In the genomic region with DNA sequence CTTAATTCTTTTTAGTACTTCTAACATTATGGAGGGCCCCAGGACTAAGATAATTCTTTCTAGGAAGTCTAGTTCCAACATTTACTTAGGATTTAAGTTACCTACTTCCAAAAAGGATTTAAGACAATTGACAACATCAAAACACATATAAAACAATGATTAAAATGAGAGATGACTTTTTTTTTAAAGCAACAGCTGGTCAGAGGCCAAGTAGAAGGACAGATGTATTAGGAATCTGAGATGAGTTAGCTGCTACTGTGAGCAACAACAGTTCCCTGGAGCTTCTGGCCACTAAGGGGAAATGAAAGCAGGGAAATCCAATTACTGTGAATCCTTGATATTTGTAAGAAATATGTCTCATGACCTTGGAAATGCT, we compare ENCODE assay signal across 9 cellular contexts.
DNase-seq lines count a peak whose midpoint lies in the region; ATAC-seq and TF ChIP-seq lines count a peak whose summit lies in the region.
"Had no signal": no experiment of that assay in that cellular context is flagged by ENCODE, and none has a peak within 500 bp of the region (broad histone marks: within the 10 kb centered on the region; RNA-seq: fewer than 3 reads in every experiment).

No MANE protein-coding gene starts in this region.

- TF ChIP-seq EP300 in gastroesophageal sphincter (IDR thresholded peaks at IDR 0.05), result no peak

- peaks cover 27% of the 10 kb centered on the region for H3K27me3 Mint-ChIP-seq in activated CD8-positive, alpha-beta T cell treated with anti-CD3 and anti-CD28 coated beads for 36 hours
- peaks cover 36% of the 10 kb centered on the region for H3K27me3 Mint-ChIP-seq in activated CD8-positive, alpha-beta T cell treated with anti-CD3 and anti-CD28 coated beads, Interleukin-2, amount 10 ng/mL, durations not matched to agents 7 days and 5 days (ENCODE audit: low read depth)
- H3K27me3 Mint-ChIP-seq in activated CD4-positive, alpha-beta memory T cell treated with anti-CD3 and anti-CD28 coated beads, Interleukin-2, amount 10 ng/mL, durations not matched to agents 7 days and 5 days, result peaks cover 27% of the 10 kb centered on the region

- peak overlapping the region; percentile 63 for H3K4me3 Mint-ChIP-seq in activated CD8-positive, alpha-beta T cell treated with anti-CD3 and anti-CD28 coated beads for 36 hours
- no peak overlapping the region for H3K4me3 Mint-ChIP-seq in activated CD8-positive, alpha-beta T cell treated with anti-CD3 and anti-CD28 coated beads, Interleukin-2, amount 10 ng/mL, durations not matched to agents 7 days and 5 days
- no peak overlapping the region for H3K4me3 Mint-ChIP-seq in activated CD4-positive, alpha-beta memory T cell treated with anti-CD3 and anti-CD28 coated beads, Interleukin-2, amount 10 ng/mL, durations not matched to agents 7 days and 5 days

- H3K4me1 ChIP-seq in RWPE2 (ENCODE audit: insufficient read depth, poor library complexity, severe bottlenecking), result no peaks in the 10 kb centered on the region
- peaks cover 4 to 41% (median 9%) of the 10 kb centered on the region in 3 donors for H3K4me1 ChIP-seq in gastroesophageal sphincter

- CTCF ChIA-PET in activated CD8-positive, alpha-beta T cell treated with anti-CD3 and anti-CD28 coated beads for 36 hours (lab: Charles Lee), result interaction anchor here (0.7 to 6.6 kb wide), 12 partner anchors 10 to 369 kb away, joined by 3 to 93 read pairs (median 4); no protein-coding TSS in a partner anchor
- CTCF ChIA-PET in activated CD8-positive, alpha-beta T cell treated with anti-CD3 and anti-CD28 coated beads, Interleukin-2, amount 10 ng/mL, durations not matched to agents 7 days and 5 days (lab: Charles Lee), result interaction anchor here (0.7 to 3.8 kb wide), 16 partner anchors 10 to 492 kb away, joined by 3 to 54 read pairs (median 4); no protein-coding TSS in a partner anchor
- CTCF ChIA-PET in activated CD4-positive, alpha-beta memory T cell treated with anti-CD3 and anti-CD28 coated beads, Interleukin-2, amount 10 ng/mL, durations not matched to agents 7 days and 5 days (lab: Charles Lee), result interaction anchor here (0.6 to 4.4 kb wide), 12 partner anchors 11 to 372 kb away, joined by 3 to 36 read pairs (median 4); a partner anchor contains a TSS

- TF ChIP-seq POLR2A in gastroesophageal sphincter (IDR thresholded peaks at IDR 0.05), result no peak

- H3K27ac ChIP-seq in RWPE2 (ENCODE audit: poor library complexity, severe bottlenecking) (no peak overlapping the region), gastroesophageal sphincter (peak overlapping the region; percentile 94 to 100 (median 98))

- H3K27me3 ChIP-seq in RWPE2 (ENCODE audit: insufficient read depth, poor library complexity, severe bottlenecking) (peaks cover 7% of the 10 kb centered on the region), gastroesophageal sphincter (no peaks in the 10 kb centered on the region)

- H3K4me1 Mint-ChIP-seq in activated CD8-positive, alpha-beta T cell treated with anti-CD3 and anti-CD28 coated beads for 36 hours (ENCODE audit: low read depth), result peaks cover 5% of the 10 kb centered on the region
- peaks cover 12% of the 10 kb centered on the region for H3K4me1 Mint-ChIP-seq in activated CD8-positive, alpha-beta T cell treated with anti-CD3 and anti-CD28 coated beads, Interleukin-2, amount 10 ng/mL, durations not matched to agents 7 days and 5 days (ENCODE audit: low read depth)
- H3K4me1 Mint-ChIP-seq in activated CD4-positive, alpha-beta memory T cell treated with anti-CD3 and anti-CD28 coated beads, Interleukin-2, amount 10 ng/mL, durations not matched to agents 7 days and 5 days, result peaks cover 14% of the 10 kb centered on the region

- DNase-seq in activated CD8-positive, alpha-beta T cell treated with anti-CD3 and anti-CD28 coated beads for 36 hours, result no peak
- no peak for DNase-seq in activated CD8-positive, alpha-beta T cell treated with anti-CD3 and anti-CD28 coated beads, Interleukin-2, amount 10 ng/mL, durations not matched to agents 7 days and 5 days
- DNase-seq in RWPE2 (ENCODE audit: low spot score), result no peak
- peak; percentile 3 for DNase-seq in stromal cell of bone marrow (ENCODE audit: low read depth)
- no peak for DNase-seq in NCI-H774 (lab: John Stamatoyannopoulos, UW)
- DNase-seq in SHP77 (lab: John Stamatoyannopoulos, UW), result no peak
- no peak for DNase-seq in activated CD4-positive, alpha-beta memory T cell treated with anti-CD3 and anti-CD28 coated beads, Interleukin-2, amount 10 ng/mL, durations not matched to agents 7 days and 5 days
- DNase-seq: activated naive CD4-positive, alpha-beta T cell treated with anti-CD3 and anti-CD28 coated beads, Interleukin-2, amount 50 U/mL, for 16 hours had no signal

- H3K9me3 ChIP-seq in RWPE2 (ENCODE audit: severe bottlenecking) (no peaks in the 10 kb centered on the region), gastroesophageal sphincter (no peaks in the 10 kb centered on the region)

- H3K36me3 ChIP-seq in RWPE2 (ENCODE audit: low read depth) (no peaks in the 10 kb centered on the region), gastroesophageal sphincter (no peaks in the 10 kb centered on the region)

- no peaks in the 10 kb centered on the region for H3K36me3 Mint-ChIP-seq in activated CD8-positive, alpha-beta T cell treated with anti-CD3 and anti-CD28 coated beads for 36 hours (ENCODE audit: low read depth)
- no peaks in the 10 kb centered on the region for H3K36me3 Mint-ChIP-seq in activated CD8-positive, alpha-beta T cell treated with anti-CD3 and anti-CD28 coated beads, Interleukin-2, amount 10 ng/mL, durations not matched to agents 7 days and 5 days (ENCODE audit: low read depth)
- no peaks in the 10 kb centered on the region for H3K36me3 Mint-ChIP-seq in activated CD4-positive, alpha-beta memory T cell treated with anti-CD3 and anti-CD28 coated beads, Interleukin-2, amount 10 ng/mL, durations not matched to agents 7 days and 5 days (ENCODE audit: low read depth)

- intact Hi-C loops in activated CD8-positive, alpha-beta T cell treated with anti-CD3 and anti-CD28 coated beads for 36 hours (cut with micrococcal nuclease), result no loop called here

- no peak for TF ChIP-seq CTCF in activated CD8-positive, alpha-beta T cell treated with anti-CD3 and anti-CD28 coated beads for 36 hours (IDR thresholded peaks at IDR 0.05)
- peak; percentile 63 for TF ChIP-seq CTCF in RWPE2 (IDR thresholded peaks at IDR 0.05; ENCODE audit: poor library complexity, severe bottlenecking)
- TF ChIP-seq CTCF in gastroesophageal sphincter (IDR thresholded peaks at IDR 0.05), result peak in 1 of 4 experiments; percentile 0

- no peaks in the 10 kb centered on the region for H3K9me3 Mint-ChIP-seq in activated CD8-positive, alpha-beta T cell treated with anti-CD3 and anti-CD28 coated beads for 36 hours
- no peaks in the 10 kb centered on the region for H3K9me3 Mint-ChIP-seq in activated CD8-positive, alpha-beta T cell treated with anti-CD3 and anti-CD28 coated beads, Interleukin-2, amount 10 ng/mL, durations not matched to agents 7 days and 5 days (ENCODE audit: insufficient read depth)
- H3K9me3 Mint-ChIP-seq in activated CD4-positive, alpha-beta memory T cell treated with anti-CD3 and anti-CD28 coated beads, Interleukin-2, amount 10 ng/mL, durations not matched to agents 7 days and 5 days, result no peaks in the 10 kb centered on the region

- no peak for ATAC-seq in activated CD8-positive, alpha-beta T cell treated with anti-CD3 and anti-CD28 coated beads for 36 hours
- ATAC-seq in activated CD8-positive, alpha-beta T cell treated with anti-CD3 and anti-CD28 coated beads, Interleukin-2, amount 10 ng/mL, durations not matched to agents 7 days and 5 days, result no peak
- no peak for ATAC-seq in RWPE2 (ENCODE audit: low read depth)
- ATAC-seq in gastroesophageal sphincter, result no peak

- POLR2A ChIA-PET in activated CD8-positive, alpha-beta T cell treated with anti-CD3 and anti-CD28 coated beads for 36 hours (lab: Charles Lee), result no interaction called here
- POLR2A ChIA-PET in activated CD8-positive, alpha-beta T cell treated with anti-CD3 and anti-CD28 coated beads, Interleukin-2, amount 10 ng/mL, durations not matched to agents 7 days and 5 days (lab: Charles Lee), result no interaction called here
- POLR2A ChIA-PET in activated CD4-positive, alpha-beta memory T cell treated with anti-CD3 and anti-CD28 coated beads, Interleukin-2, amount 10 ng/mL, durations not matched to agents 7 days and 5 days (lab: Charles Lee), result interaction anchor here (1.1 to 1.4 kb wide), 2 partner anchors 16 to 21 kb away, joined by 3 to 5 read pairs; no protein-coding TSS in a partner anchor

- H3K4me3 ChIP-seq in RWPE2 (ENCODE audit: severe bottlenecking), result no peak overlapping the region
- H3K4me3 ChIP-seq in gastroesophageal sphincter, result no peak overlapping the region

- H3K27ac Mint-ChIP-seq in activated CD8-positive, alpha-beta T cell treated with anti-CD3 and anti-CD28 coated beads for 36 hours, result no peak overlapping the region
- no peak overlapping the region for H3K27ac Mint-ChIP-seq in activated CD8-positive, alpha-beta T cell treated with anti-CD3 and anti-CD28 coated beads, Interleukin-2, amount 10 ng/mL, durations not matched to agents 7 days and 5 days
- H3K27ac Mint-ChIP-seq in activated CD4-positive, alpha-beta memory T cell treated with anti-CD3 and anti-CD28 coated beads, Interleukin-2, amount 10 ng/mL, durations not matched to agents 7 days and 5 days, result no peak overlapping the region
